ENCODE assay signal across 9 cellular contexts in the genomic region with DNA sequence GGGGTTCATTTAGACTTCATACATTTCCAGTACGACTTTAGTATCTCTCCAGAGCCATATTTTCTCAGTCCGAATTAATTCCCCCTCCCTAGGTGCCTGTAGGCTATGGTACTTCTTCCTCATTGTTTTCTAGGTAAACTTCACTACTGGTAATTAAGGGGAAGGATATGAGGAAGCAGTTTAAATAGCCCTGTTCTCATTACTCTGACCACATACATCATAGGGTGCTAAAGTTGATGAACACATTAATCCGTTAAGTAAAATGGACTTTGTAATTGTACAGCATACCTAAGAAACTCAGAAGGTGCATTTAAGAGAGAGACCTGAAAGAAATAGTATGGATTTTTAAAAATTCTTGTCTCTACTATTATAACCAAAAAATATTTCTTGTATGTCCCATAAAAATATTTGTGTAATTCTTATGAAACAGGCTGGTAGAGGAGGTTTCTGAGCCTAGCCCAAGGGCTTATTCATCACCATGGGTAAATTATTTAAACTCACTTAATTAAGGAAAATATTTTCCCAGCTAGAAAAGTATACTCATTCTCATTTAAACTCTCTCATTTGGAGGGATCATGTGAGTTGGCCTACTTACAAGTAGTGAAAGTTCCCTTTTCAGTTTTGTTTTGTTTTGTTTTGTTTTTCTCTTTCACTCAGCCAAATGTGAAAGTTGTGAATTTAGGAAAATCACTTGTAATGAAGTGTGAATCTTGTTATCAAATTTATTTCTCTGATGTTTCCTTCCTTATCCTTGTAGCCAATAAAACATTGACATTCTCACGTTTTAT. TPM values are rescaled to one million over a fixed set of nuclear protein-coding genes. Genes with fewer than 3 reads are reported as not detected.
DNase-seq lines count a peak whose midpoint lies in the region; ATAC-seq lines count a peak whose summit lies in the region.
"Had no signal": no experiment of that assay in that cellular context is flagged by ENCODE, and none has a peak within 500 bp of the region (broad histone marks: within the 10 kb centered on the region; RNA-seq: fewer than 3 reads in every experiment).

No MANE protein-coding gene starts in this region.

- intact Hi-C loops in activated CD4-positive, alpha-beta memory T cell treated with anti-CD3 and anti-CD28 coated beads for 36 hours (cut with micrococcal nuclease), result loop anchor here (5.0 kb wide), 1 partner anchor 764 kb away; no protein-coding TSS in a partner anchor

- DNase-seq in stimulated activated naive CD8-positive, alpha-beta T cell treated with anti-CD3 and anti-CD28 coated beads, Interleukin-15, Interleukin-2, amounts not matched to agents 100 U/mL and 50 U/mL, for 24 hours, result no peak
- DNase-seq in activated CD4-positive, alpha-beta memory T cell treated with anti-CD3 and anti-CD28 coated beads for 36 hours, result no peak
- DNase-seq in inferior parietal cortex (ENCODE audit: extremely low spot score), result no peak
- DNase-seq in stimulated activated naive CD4-positive, alpha-beta T cell treated with Interleukin-2 at 50 U/mL for 16 hours (lab: John Stamatoyannopoulos, UW), result no peak
- DNase-seq: heart right ventricle had no signal

- H3K36me3 Mint-ChIP-seq in stimulated activated naive CD8-positive, alpha-beta T cell treated with anti-CD3 and anti-CD28 coated beads, Interleukin-15, Interleukin-2, amounts not matched to agents 100 ng/mL and 50 ng/mL, for 24 hours (ENCODE audit: low read depth), result peaks cover 41% of the 10 kb centered on the region
- H3K36me3 Mint-ChIP-seq in activated CD4-positive, alpha-beta memory T cell treated with anti-CD3 and anti-CD28 coated beads for 36 hours, result peaks cover 30% of the 10 kb centered on the region

- H3K27ac Mint-ChIP-seq in stimulated activated naive CD8-positive, alpha-beta T cell treated with anti-CD3 and anti-CD28 coated beads, Interleukin-15, Interleukin-2, amounts not matched to agents 100 ng/mL and 50 ng/mL, for 24 hours, result peak overlapping the region; percentile 97
- H3K27ac Mint-ChIP-seq in activated CD4-positive, alpha-beta memory T cell treated with anti-CD3 and anti-CD28 coated beads for 36 hours, result peak overlapping the region; percentile 38

- no peaks in the 10 kb centered on the region for H3K9me3 ChIP-seq in iPS-20b (ENCODE audit: insufficient read depth, low read depth, low read length)
- H3K9me3 ChIP-seq: heart right ventricle had no signal

- ATAC-seq in stimulated activated naive CD8-positive, alpha-beta T cell treated with anti-CD3 and anti-CD28 coated beads, Interleukin-15, Interleukin-2, amounts not matched to agents 100 U/mL and 50 U/mL, for 24 hours, result no peak
- ATAC-seq in GM21390 (IDR thresholded peaks at IDR 0.05; ENCODE audit: unreplicated experiment), result no peak
- no peak for ATAC-seq in esophagus mucosa

- peak overlapping the region; percentile 99 for H3K4me3 ChIP-seq in iPS-20b (ENCODE audit: low read length)

- no peaks in the 10 kb centered on the region for H3K9me3 Mint-ChIP-seq in stimulated activated naive CD8-positive, alpha-beta T cell treated with anti-CD3 and anti-CD28 coated beads, Interleukin-15, Interleukin-2, amounts not matched to agents 100 ng/mL and 50 ng/mL, for 24 hours
- no peaks in the 10 kb centered on the region for H3K9me3 Mint-ChIP-seq in activated CD4-positive, alpha-beta memory T cell treated with anti-CD3 and anti-CD28 coated beads for 36 hours

- H3K9ac ChIP-seq in iPS-20b (ENCODE audit: low read depth, low read length), result peak overlapping the region; percentile 99; the same call in 1 of the 2 replicates

- POLR2A ChIA-PET in activated CD4-positive, alpha-beta memory T cell treated with anti-CD3 and anti-CD28 coated beads for 36 hours (lab: Charles Lee), result no interaction called here

- CTCF ChIA-PET in activated CD4-positive, alpha-beta memory T cell treated with anti-CD3 and anti-CD28 coated beads for 36 hours (lab: Charles Lee), result no interaction called here

- H3K4me1 ChIP-seq in iPS-20b (ENCODE audit: insufficient read depth, low read length), result peaks cover 12% of the 10 kb centered on the region

- H3K27me3 ChIP-seq in iPS-20b (ENCODE audit: insufficient read depth, low read length), result no peaks in the 10 kb centered on the region
- H3K27me3 ChIP-seq: heart right ventricle had no signal

- H3K36me3 ChIP-seq in iPS-20b (ENCODE audit: insufficient read depth, low read depth, low read length), result peaks cover 23% of the 10 kb centered on the region

- H3K27me3 Mint-ChIP-seq in stimulated activated naive CD8-positive, alpha-beta T cell treated with anti-CD3 and anti-CD28 coated beads, Interleukin-15, Interleukin-2, amounts not matched to agents 100 ng/mL and 50 ng/mL, for 24 hours, result no peaks in the 10 kb centered on the region
- H3K27me3 Mint-ChIP-seq in activated CD4-positive, alpha-beta memory T cell treated with anti-CD3 and anti-CD28 coated beads for 36 hours, result no peaks in the 10 kb centered on the region

- H3K27ac ChIP-seq in iPS-20b (ENCODE audit: low read length), result no peak overlapping the region

- H3K4me3 Mint-ChIP-seq in stimulated activated naive CD8-positive, alpha-beta T cell treated with anti-CD3 and anti-CD28 coated beads, Interleukin-15, Interleukin-2, amounts not matched to agents 100 ng/mL and 50 ng/mL, for 24 hours, result peak overlapping the region; percentile 97
- H3K4me3 Mint-ChIP-seq in activated CD4-positive, alpha-beta memory T cell treated with anti-CD3 and anti-CD28 coated beads for 36 hours, result peak overlapping the region; percentile 94

- peaks cover 28% of the 10 kb centered on the region for H3K4me1 Mint-ChIP-seq in stimulated activated naive CD8-positive, alpha-beta T cell treated with anti-CD3 and anti-CD28 coated beads, Interleukin-15, Interleukin-2, amounts not matched to agents 100 ng/mL and 50 ng/mL, for 24 hours (ENCODE audit: low read depth)
- H3K4me1 Mint-ChIP-seq in activated CD4-positive, alpha-beta memory T cell treated with anti-CD3 and anti-CD28 coated beads for 36 hours (ENCODE audit: low read depth), result peaks cover 22% of the 10 kb centered on the region

RNA-seq across cellular contexts. Expression of gene PRMT6, which starts 2.0 kb away (rescaled TPM):
- 1 to 10 TPM; 9.5 to 9.7 TPM for total RNA-seq in activated CD4-positive, alpha-beta memory T cell treated with anti-CD3 and anti-CD28 coated beads for 36 hours
- total RNA-seq in esophagus mucosa, result 9.0 TPM
